ENCODE assay signal across 22 cellular contexts in genomic region chr15:58880320-58880719, GRCh38. TPM values are rescaled to one million over a fixed set of nuclear protein-coding genes. Genes with fewer than 3 reads are reported as not detected.
DNase-seq lines count a peak whose midpoint lies in the region; ATAC-seq and TF ChIP-seq lines count a peak whose summit lies in the region.
"Had no signal": no experiment of that assay in that cellular context is flagged by ENCODE, and none has a peak within 500 bp of the region (broad histone marks: within the 10 kb centered on the region; RNA-seq: fewer than 3 reads in every experiment).

No MANE protein-coding gene starts in this region.

- WGBS in endodermal cell (ENCODE audit: insufficient coverage in 1 of 2, insufficient read length in 1 of 2), 2 experiments = 85 to 96% methylated on average over 2 to 3 of the region's 3 CpGs

- no peaks in the 10 kb centered on the region for H3K27me3 Mint-ChIP-seq in activated CD4-positive, alpha-beta T cell treated with anti-CD3 and anti-CD28 coated beads, Interleukin-2, amount 10 ng/mL, durations not matched to agents 24 days and 14 days
- H3K27me3 Mint-ChIP-seq in endodermal cell (ENCODE audit: insufficient read depth) = no peaks in the 10 kb centered on the region

- no peaks in the 10 kb centered on the region for H3K9me3 Mint-ChIP-seq in activated CD4-positive, alpha-beta T cell treated with anti-CD3 and anti-CD28 coated beads, Interleukin-2, amount 10 ng/mL, durations not matched to agents 24 days and 14 days
- H3K9me3 Mint-ChIP-seq in endodermal cell = no peaks in the 10 kb centered on the region
- H3K9me3 Mint-ChIP-seq: T-helper 1 cell treated with Interleukin-12 subunit alpha and Interleukin-12 subunit beta and Interleukin-4 antibody, amounts not matched to agents 30 μg/mL and 1 μg/mL, for 36 hours had no signal

- H3K4me1 Mint-ChIP-seq in activated CD4-positive, alpha-beta T cell treated with anti-CD3 and anti-CD28 coated beads, Interleukin-2, amount 10 ng/mL, durations not matched to agents 24 days and 14 days = peaks cover 4% of the 10 kb centered on the region
- peaks cover 9% of the 10 kb centered on the region for H3K4me1 Mint-ChIP-seq in endodermal cell

- peaks cover 70% of the 10 kb centered on the region for H3K36me3 Mint-ChIP-seq in activated CD4-positive, alpha-beta T cell treated with anti-CD3 and anti-CD28 coated beads, Interleukin-2, amount 10 ng/mL, durations not matched to agents 24 days and 14 days (ENCODE audit: low read depth)
- H3K36me3 Mint-ChIP-seq in endodermal cell (ENCODE audit: low read depth) = peaks cover 73% of the 10 kb centered on the region

- peak; percentile 46 for DNase-seq in activated CD4-positive, alpha-beta T cell treated with anti-CD3 and anti-CD28 coated beads, Interleukin-2, amount 10 ng/mL, durations not matched to agents 24 days and 14 days
- no peak for DNase-seq in activated CD4-positive, alpha-beta T cell treated with anti-CD3 and anti-CD28 coated beads, Interleukin-2, amount 50 U/mL, for 1 hour
- DNase-seq in endodermal cell = no peak
- DNase-seq in central memory CD4-positive, alpha-beta T cell = no peak
- DNase-seq in stimulated activated CD4-positive, alpha-beta T cell treated with anti-CD3 and anti-CD28 coated beads, Interleukin-4, amount 100 ng/mL, for 24 hours = no peak
- DNase-seq: GM23248; KG1; NCI-H1092 treated with DMSO at 0.1 percent for 48 hours; NCI-H1694; NCI-H2107; NCI-H345; NCI-H526 treated with DMSO at 0.1 percent for 48 hours; NK-92 treated with Interleukin-12 subunit alpha and Interleukin-12 subunit beta, amount 100 ng/mL, for 24 hours; PC-9 had no signal

- no peak overlapping the region for H3K27ac ChIP-seq in endodermal cell (ENCODE audit: low read depth, low read length)
- H3K27ac ChIP-seq: 22Rv1; BLaER1 treated with 17β-estradiol and CSF1 and Interleukin-3, amounts not matched to agents 10 nM and 100 nM; GM23248; PC-9 had no signal

- H3K27me3 ChIP-seq in endodermal cell (ENCODE audit: control insufficient read depth, insufficient read depth, low read length, poor library complexity, severe bottlenecking) = no peaks in the 10 kb centered on the region
- H3K27me3 ChIP-seq: BLaER1 treated with 17β-estradiol and CSF1 and Interleukin-3, amounts not matched to agents 10 nM and 100 nM had no signal

- TF ChIP-seq CTCF in endodermal cell (conservative IDR thresholded peaks at IDR 0.05) = no peak

- no peaks in the 10 kb centered on the region for H3K9me3 ChIP-seq in endodermal cell (ENCODE audit: control insufficient read depth, low read length)
- H3K9me3 ChIP-seq: BLaER1 treated with 17β-estradiol and CSF1 and Interleukin-3, amounts not matched to agents 10 nM and 100 nM had no signal

- no peak overlapping the region for H3K4me3 ChIP-seq in endodermal cell (ENCODE audit: low read length)
- H3K4me3 ChIP-seq: BLaER1 treated with 17β-estradiol and CSF1 and Interleukin-3, amounts not matched to agents 10 nM and 100 nM; GM23248; PC-9 had no signal

- H3K4me1 ChIP-seq in endodermal cell (ENCODE audit: control insufficient read depth, insufficient read depth, low read length) = no peaks in the 10 kb centered on the region

- ATAC-seq in GM21529 (IDR thresholded peaks at IDR 0.05; ENCODE audit: unreplicated experiment) (peak; percentile 65), HG03045 (IDR thresholded peaks at IDR 0.05; ENCODE audit: unreplicated experiment) (peak; percentile 67), GM21515 (IDR thresholded peaks at IDR 0.05; ENCODE audit: unreplicated experiment) (no peak)
- ATAC-seq: Right ventricle myocardium inferior, SK-N-SH treated with all-trans-retinoic acid at 6 μM for 48 hours had no signal

- H3K36me3 ChIP-seq in endodermal cell (ENCODE audit: control insufficient read depth, insufficient read depth, low read length) = peaks cover 80% of the 10 kb centered on the region

- intact Hi-C loops in activated CD4-positive, alpha-beta T cell treated with anti-CD3 and anti-CD28 coated beads, Interleukin-2, amount 10 ng/mL, durations not matched to agents 24 days and 14 days (cut with micrococcal nuclease) = no loop called here

- no peak overlapping the region for H3K4me3 Mint-ChIP-seq in activated CD4-positive, alpha-beta T cell treated with anti-CD3 and anti-CD28 coated beads, Interleukin-2, amount 10 ng/mL, durations not matched to agents 24 days and 14 days
- no peak overlapping the region for H3K4me3 Mint-ChIP-seq in endodermal cell
- H3K4me3 Mint-ChIP-seq: T-helper 1 cell treated with Interleukin-12 subunit alpha and Interleukin-12 subunit beta and Interleukin-4 antibody, amounts not matched to agents 30 μg/mL and 1 μg/mL, for 36 hours had no signal

- no peak overlapping the region for H3K9ac ChIP-seq in endodermal cell (ENCODE audit: extremely low read depth, low read length, poor library complexity, severe bottlenecking)
- H3K9ac ChIP-seq: BLaER1 treated with 17β-estradiol and CSF1 and Interleukin-3, amounts not matched to agents 10 nM and 100 nM; GM23248 had no signal

- H3K27ac Mint-ChIP-seq in activated CD4-positive, alpha-beta T cell treated with anti-CD3 and anti-CD28 coated beads, Interleukin-2, amount 10 ng/mL, durations not matched to agents 24 days and 14 days = no peak overlapping the region
- H3K27ac Mint-ChIP-seq in endodermal cell = peak overlapping the region; percentile 59
- H3K27ac Mint-ChIP-seq: T-helper 1 cell treated with Interleukin-12 subunit alpha and Interleukin-12 subunit beta and Interleukin-4 antibody, amounts not matched to agents 30 μg/mL and 1 μg/mL, for 36 hours had no signal

RNA-seq across cellular contexts. Expression of gene SLTM, which starts 53.2 kb away (rescaled TPM):
- 126 and 127 TPM in 2 replicates for total RNA-seq in activated CD4-positive, alpha-beta T cell treated with anti-CD3 and anti-CD28 coated beads, Interleukin-2, amount 10 ng/mL, durations not matched to agents 24 days and 14 days
- total RNA-seq in endodermal cell = 10 to 100 TPM; 77.1 to 96.8 TPM
- polyA plus RNA-seq in endodermal cell (2013, experiment 1 of 2) = 80.5 TPM
- 77.3 TPM for polyA plus RNA-seq in endodermal cell (2013, experiment 2 of 2)
